In the genomic region with DNA sequence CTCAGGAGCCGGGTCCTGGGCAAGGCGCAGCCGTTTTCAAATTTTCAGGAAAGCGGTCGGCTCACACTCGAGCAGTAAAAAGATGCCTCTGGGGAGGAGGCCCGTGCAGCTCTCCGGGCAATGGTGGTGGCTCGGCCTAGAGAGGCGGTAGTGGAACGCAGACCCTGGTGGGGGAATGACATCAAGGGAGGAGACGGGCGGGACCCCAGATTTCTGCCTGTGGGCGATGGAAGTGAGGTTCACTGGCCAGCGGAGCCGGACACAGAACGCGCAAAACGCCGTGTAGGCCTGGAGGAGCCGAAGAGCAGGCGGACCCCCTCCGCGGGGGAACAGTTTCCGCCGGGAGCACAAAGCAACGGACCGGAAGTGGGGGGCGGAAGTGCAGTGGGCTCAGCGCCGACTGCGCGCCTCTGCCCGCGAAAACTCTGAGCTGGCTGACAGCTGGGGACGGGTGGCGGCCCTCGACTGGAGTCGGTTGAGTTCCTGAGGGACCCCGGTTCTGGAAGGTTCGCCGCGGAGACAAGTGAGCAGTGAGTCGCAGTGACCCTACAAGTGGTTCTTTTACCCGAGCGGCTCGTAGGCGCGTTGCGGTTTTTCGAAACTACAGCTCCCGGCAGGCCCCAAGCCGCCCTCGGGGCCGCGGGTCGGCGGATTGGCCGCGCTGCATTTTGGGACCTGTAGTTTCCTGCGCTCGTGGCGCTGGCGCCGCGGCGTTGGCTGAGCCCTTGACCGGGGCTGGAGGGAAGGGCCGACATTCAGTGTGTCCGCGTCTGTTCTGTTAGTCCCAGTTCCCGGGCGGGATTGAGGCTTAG, we compare ENCODE assay signal across 1 cellular context.
TF ChIP-seq lines count a peak whose summit lies in the region.

A gene with protein sequence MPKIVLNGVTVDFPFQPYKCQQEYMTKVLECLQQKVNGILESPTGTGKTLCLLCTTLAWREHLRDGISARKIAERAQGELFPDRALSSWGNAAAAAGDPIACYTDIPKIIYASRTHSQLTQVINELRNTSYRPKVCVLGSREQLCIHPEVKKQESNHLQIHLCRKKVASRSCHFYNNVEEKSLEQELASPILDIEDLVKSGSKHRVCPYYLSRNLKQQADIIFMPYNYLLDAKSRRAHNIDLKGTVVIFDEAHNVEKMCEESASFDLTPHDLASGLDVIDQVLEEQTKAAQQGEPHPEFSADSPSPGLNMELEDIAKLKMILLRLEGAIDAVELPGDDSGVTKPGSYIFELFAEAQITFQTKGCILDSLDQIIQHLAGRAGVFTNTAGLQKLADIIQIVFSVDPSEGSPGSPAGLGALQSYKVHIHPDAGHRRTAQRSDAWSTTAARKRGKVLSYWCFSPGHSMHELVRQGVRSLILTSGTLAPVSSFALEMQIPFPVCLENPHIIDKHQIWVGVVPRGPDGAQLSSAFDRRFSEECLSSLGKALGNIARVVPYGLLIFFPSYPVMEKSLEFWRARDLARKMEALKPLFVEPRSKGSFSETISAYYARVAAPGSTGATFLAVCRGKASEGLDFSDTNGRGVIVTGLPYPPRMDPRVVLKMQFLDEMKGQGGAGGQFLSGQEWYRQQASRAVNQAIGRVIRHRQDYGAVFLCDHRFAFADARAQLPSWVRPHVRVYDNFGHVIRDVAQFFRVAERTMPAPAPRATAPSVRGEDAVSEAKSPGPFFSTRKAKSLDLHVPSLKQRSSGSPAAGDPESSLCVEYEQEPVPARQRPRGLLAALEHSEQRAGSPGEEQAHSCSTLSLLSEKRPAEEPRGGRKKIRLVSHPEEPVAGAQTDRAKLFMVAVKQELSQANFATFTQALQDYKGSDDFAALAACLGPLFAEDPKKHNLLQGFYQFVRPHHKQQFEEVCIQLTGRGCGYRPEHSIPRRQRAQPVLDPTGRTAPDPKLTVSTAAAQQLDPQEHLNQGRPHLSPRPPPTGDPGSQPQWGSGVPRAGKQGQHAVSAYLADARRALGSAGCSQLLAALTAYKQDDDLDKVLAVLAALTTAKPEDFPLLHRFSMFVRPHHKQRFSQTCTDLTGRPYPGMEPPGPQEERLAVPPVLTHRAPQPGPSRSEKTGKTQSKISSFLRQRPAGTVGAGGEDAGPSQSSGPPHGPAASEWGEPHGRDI (N-terminal part only) (plus strand): TSS at position 376 of the 812 bp plus-strand sequence. CDS start 1,091 bp downstream, outside the sequence.

TF ChIP-seq in HepG2, 621 proteins besides CTCF, POLR2A, EP300 and RAD21 (continued from another document and continues in another):
- TF ChIP-seq, protein P1, sequence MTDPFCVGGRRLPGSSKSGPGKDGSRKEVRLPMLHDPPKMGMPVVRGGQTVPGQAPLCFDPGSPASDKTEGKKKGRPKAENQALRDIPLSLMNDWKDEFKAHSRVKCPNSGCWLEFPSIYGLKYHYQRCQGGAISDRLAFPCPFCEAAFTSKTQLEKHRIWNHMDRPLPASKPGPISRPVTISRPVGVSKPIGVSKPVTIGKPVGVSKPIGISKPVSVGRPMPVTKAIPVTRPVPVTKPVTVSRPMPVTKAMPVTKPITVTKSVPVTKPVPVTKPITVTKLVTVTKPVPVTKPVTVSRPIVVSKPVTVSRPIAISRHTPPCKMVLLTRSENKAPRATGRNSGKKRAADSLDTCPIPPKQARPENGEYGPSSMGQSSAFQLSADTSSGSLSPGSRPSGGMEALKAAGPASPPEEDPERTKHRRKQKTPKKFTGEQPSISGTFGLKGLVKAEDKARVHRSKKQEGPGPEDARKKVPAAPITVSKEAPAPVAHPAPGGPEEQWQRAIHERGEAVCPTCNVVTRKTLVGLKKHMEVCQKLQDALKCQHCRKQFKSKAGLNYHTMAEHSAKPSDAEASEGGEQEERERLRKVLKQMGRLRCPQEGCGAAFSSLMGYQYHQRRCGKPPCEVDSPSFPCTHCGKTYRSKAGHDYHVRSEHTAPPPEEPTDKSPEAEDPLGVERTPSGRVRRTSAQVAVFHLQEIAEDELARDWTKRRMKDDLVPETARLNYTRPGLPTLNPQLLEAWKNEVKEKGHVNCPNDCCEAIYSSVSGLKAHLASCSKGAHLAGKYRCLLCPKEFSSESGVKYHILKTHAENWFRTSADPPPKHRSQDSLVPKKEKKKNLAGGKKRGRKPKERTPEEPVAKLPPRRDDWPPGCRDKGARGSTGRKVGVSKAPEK (CRISPR knock-in tag; IDR thresholded peaks at IDR 0.05; ENCODE audit: borderline replicate concordance): no peak
- TF ChIP-seq MZF1 (CRISPR knock-in tag; IDR thresholded peaks at IDR 0.05; ENCODE audit: borderline replicate concordance) (no peak; the same call in 1 of the 2 replicates), ZFP82 (CRISPR knock-in tag; IDR thresholded peaks at IDR 0.05; ENCODE audit: borderline replicate concordance) (peak; percentile 98), PHF21A (CRISPR knock-in tag; IDR thresholded peaks at IDR 0.05) (peak; percentile 83), ZNF839 (CRISPR knock-in tag; IDR thresholded peaks at IDR 0.05; ENCODE audit: borderline replicate concordance) (no peak), AKAP8 (CRISPR knock-in tag; IDR thresholded peaks at IDR 0.05) (peak; percentile 96), YEATS4 (CRISPR knock-in tag; IDR thresholded peaks at IDR 0.05; ENCODE audit: borderline replicate concordance) (peak; percentile 99), ZFP1 (CRISPR knock-in tag; IDR thresholded peaks at IDR 0.05) (peak; percentile 94), PRMT3 (CRISPR knock-in tag; IDR thresholded peaks at IDR 0.05; ENCODE audit: borderline replicate concordance, low read depth) (no peak), ZNF468 (CRISPR knock-in tag; IDR thresholded peaks at IDR 0.05) (peak; percentile 92), ASH2L (IDR thresholded peaks at IDR 0.05; ENCODE audit: insufficient read length, low read depth, low read length) (peak; percentile 100), NPAS2 (CRISPR knock-in tag; IDR thresholded peaks at IDR 0.05; ENCODE audit: borderline replicate concordance) (no peak), ZBTB7A (CRISPR knock-in tag; IDR thresholded peaks at IDR 0.05) (peak; percentile 88), ZSCAN21 (CRISPR knock-in tag; IDR thresholded peaks at IDR 0.05; ENCODE audit: borderline replicate concordance) (peak; percentile 95), ZNF607 (CRISPR knock-in tag; IDR thresholded peaks at IDR 0.05; ENCODE audit: borderline replicate concordance) (0 out of 2 replicates have a peak, but pooled peaks have one; percentile 97), TBL1XR1 (IDR thresholded peaks at IDR 0.05; ENCODE audit: borderline replicate concordance, low read length, partially characterized antibody) (no peak), PLRG1 (conservative IDR thresholded peaks at IDR 0.05) (no peak), MAFG (CRISPR knock-in tag; IDR thresholded peaks at IDR 0.05) (no peak), ZNF792 (CRISPR knock-in tag; IDR thresholded peaks at IDR 0.05) (peak; percentile 80; the same call in 1 of the 2 replicates), EZH2 (conservative IDR thresholded peaks at IDR 0.05; ENCODE audit: low read depth, low read length) (no peak), ZFY (CRISPR knock-in tag; IDR thresholded peaks at IDR 0.05) (peak; percentile 100), ARNT (IDR thresholded peaks at IDR 0.05) (no peak), ZMYM4 (CRISPR knock-in tag; IDR thresholded peaks at IDR 0.05) (peak; percentile 87), ZBTB1 (CRISPR knock-in tag; IDR thresholded peaks at IDR 0.05; ENCODE audit: borderline replicate concordance) (peak; percentile 43; the same call in 1 of the 2 replicates), CREM (IDR thresholded peaks at IDR 0.05) (peak; percentile 98), CREM (CRISPR knock-in tag; IDR thresholded peaks at IDR 0.05) (no peak)
- TF ChIP-seq, protein P2, sequence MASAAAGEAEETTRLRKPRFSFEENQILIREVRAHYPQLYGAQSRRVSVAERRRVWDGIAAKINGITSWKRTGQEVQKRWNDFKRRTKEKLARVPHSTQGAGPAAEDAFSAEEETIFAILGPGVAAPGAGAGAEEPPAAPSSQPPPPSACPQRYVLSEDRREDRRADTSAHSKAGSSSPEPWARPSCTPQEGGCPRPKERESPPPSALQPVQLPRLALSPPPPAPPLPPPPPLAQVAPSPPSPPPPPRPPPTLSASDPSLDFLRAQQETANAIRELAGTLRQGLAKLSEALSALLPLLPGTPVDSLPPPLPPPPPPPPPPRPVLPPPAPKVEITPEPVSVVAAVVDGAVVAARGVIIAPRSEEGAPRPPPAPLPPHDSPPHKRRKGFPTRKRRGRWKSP (CRISPR knock-in tag; IDR thresholded peaks at IDR 0.05): peak; percentile 88; the same call in 1 of the 2 replicates
- TF ChIP-seq, protein P3, sequence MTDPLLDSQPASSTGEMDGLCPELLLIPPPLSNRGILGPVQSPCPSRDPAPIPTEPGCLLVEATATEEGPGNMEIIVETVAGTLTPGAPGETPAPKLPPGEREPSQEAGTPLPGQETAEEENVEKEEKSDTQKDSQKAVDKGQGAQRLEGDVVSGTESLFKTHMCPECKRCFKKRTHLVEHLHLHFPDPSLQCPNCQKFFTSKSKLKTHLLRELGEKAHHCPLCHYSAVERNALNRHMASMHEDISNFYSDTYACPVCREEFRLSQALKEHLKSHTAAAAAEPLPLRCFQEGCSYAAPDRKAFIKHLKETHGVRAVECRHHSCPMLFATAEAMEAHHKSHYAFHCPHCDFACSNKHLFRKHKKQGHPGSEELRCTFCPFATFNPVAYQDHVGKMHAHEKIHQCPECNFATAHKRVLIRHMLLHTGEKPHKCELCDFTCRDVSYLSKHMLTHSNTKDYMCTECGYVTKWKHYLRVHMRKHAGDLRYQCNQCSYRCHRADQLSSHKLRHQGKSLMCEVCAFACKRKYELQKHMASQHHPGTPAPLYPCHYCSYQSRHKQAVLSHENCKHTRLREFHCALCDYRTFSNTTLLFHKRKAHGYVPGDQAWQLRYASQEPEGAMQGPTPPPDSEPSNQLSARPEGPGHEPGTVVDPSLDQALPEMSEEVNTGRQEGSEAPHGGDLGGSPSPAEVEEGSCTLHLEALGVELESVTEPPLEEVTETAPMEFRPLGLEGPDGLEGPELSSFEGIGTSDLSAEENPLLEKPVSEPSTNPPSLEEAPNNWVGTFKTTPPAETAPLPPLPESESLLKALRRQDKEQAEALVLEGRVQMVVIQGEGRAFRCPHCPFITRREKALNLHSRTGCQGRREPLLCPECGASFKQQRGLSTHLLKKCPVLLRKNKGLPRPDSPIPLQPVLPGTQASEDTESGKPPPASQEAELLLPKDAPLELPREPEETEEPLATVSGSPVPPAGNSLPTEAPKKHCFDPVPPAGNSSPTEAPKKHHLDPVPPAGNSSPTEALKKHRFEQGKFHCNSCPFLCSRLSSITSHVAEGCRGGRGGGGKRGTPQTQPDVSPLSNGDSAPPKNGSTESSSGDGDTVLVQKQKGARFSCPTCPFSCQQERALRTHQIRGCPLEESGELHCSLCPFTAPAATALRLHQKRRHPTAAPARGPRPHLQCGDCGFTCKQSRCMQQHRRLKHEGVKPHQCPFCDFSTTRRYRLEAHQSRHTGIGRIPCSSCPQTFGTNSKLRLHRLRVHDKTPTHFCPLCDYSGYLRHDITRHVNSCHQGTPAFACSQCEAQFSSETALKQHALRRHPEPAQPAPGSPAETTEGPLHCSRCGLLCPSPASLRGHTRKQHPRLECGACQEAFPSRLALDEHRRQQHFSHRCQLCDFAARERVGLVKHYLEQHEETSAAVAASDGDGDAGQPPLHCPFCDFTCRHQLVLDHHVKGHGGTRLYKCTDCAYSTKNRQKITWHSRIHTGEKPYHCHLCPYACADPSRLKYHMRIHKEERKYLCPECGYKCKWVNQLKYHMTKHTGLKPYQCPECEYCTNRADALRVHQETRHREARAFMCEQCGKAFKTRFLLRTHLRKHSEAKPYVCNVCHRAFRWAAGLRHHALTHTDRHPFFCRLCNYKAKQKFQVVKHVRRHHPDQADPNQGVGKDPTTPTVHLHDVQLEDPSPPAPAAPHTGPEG (CRISPR knock-in tag; IDR thresholded peaks at IDR 0.05): peak; percentile 96
- TF ChIP-seq, protein P4, sequence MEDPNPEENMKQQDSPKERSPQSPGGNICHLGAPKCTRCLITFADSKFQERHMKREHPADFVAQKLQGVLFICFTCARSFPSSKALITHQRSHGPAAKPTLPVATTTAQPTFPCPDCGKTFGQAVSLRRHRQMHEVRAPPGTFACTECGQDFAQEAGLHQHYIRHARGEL (CRISPR knock-in tag; IDR thresholded peaks at IDR 0.05): peak; percentile 61; the same call in 1 of the 2 replicates
- TF ChIP-seq, protein P5, sequence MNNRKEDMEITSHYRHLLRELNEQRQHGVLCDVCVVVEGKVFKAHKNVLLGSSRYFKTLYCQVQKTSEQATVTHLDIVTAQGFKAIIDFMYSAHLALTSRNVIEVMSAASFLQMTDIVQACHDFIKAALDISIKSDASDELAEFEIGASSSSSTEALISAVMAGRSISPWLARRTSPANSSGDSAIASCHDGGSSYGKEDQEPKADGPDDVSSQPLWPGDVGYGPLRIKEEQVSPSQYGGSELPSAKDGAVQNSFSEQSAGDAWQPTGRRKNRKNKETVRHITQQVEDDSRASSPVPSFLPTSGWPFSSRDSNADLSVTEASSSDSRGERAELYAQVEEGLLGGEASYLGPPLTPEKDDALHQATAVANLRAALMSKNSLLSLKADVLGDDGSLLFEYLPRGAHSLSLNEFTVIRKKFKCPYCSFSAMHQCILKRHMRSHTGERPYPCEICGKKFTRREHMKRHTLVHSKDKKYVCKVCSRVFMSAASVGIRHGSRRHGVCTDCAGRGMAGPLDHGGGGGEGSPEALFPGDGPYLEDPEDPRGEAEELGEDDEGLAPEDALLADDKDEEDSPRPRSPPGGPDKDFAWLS (CRISPR knock-in tag; IDR thresholded peaks at IDR 0.05; ENCODE audit: borderline replicate concordance): peak; percentile 86; the same call in 1 of the 2 replicates
- TF ChIP-seq, protein P6, sequence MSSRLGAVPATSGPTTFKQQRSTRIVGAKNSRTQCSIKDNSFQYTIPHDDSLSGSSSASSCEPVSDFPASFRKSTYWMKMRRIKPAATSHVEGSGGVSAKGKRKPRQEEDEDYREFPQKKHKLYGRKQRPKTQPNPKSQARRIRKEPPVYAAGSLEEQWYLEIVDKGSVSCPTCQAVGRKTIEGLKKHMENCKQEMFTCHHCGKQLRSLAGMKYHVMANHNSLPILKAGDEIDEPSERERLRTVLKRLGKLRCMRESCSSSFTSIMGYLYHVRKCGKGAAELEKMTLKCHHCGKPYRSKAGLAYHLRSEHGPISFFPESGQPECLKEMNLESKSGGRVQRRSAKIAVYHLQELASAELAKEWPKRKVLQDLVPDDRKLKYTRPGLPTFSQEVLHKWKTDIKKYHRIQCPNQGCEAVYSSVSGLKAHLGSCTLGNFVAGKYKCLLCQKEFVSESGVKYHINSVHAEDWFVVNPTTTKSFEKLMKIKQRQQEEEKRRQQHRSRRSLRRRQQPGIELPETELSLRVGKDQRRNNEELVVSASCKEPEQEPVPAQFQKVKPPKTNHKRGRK (CRISPR knock-in tag; IDR thresholded peaks at IDR 0.05): no peak
- TF ChIP-seq, protein P7, sequence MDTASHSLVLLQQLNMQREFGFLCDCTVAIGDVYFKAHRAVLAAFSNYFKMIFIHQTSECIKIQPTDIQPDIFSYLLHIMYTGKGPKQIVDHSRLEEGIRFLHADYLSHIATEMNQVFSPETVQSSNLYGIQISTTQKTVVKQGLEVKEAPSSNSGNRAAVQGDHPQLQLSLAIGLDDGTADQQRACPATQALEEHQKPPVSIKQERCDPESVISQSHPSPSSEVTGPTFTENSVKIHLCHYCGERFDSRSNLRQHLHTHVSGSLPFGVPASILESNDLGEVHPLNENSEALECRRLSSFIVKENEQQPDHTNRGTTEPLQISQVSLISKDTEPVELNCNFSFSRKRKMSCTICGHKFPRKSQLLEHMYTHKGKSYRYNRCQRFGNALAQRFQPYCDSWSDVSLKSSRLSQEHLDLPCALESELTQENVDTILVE (CRISPR knock-in tag; IDR thresholded peaks at IDR 0.05): peak; percentile 85
